Comparison of ENCODE assay signal across 9 cellular contexts in genomic region chr9:33785914-33786313, GRCh38. TPM values are rescaled to one million over a fixed set of nuclear protein-coding genes. Genes with fewer than 3 reads are reported as not detected.
DNase-seq lines count a peak whose midpoint lies in the region; ATAC-seq and TF ChIP-seq lines count a peak whose summit lies in the region.
"Had no signal": no experiment of that assay in that cellular context is flagged by ENCODE, and none has a peak within 500 bp of the region (broad histone marks: within the 10 kb centered on the region; RNA-seq: fewer than 3 reads in every experiment).

No MANE protein-coding gene starts in this region.

- intact Hi-C loops in right lobe of liver (cut with DNase I) = no loop called here

- no peaks in the 10 kb centered on the region for H3K4me1 Mint-ChIP-seq in activated T-helper 17 cell treated with anti-CD3 and anti-CD28 coated beads, Interleukin-2, amount 50 U/mL, for 72 hours

- peaks cover 17% of the 10 kb centered on the region for H3K27me3 Mint-ChIP-seq in activated T-helper 17 cell treated with anti-CD3 and anti-CD28 coated beads, Interleukin-2, amount 50 U/mL, for 72 hours

- H3K36me3 ChIP-seq in DND-41 (ENCODE audit: insufficient read depth, low read length) (no peaks in the 10 kb centered on the region), right lobe of liver (no peaks in the 10 kb centered on the region)

- H3K4me1 ChIP-seq in DND-41 (ENCODE audit: insufficient read depth, low read length) (no peaks in the 10 kb centered on the region), right lobe of liver (no peaks in the 10 kb centered on the region)

- no peak overlapping the region for H3K27ac Mint-ChIP-seq in activated T-helper 17 cell treated with anti-CD3 and anti-CD28 coated beads, Interleukin-2, amount 50 U/mL, for 72 hours

- H3K9ac ChIP-seq in DND-41 (ENCODE audit: low read depth, low read length) = no peak overlapping the region

- TF ChIP-seq RAD21 in Ishikawa (IDR thresholded peaks at IDR 0.05; ENCODE audit: low read depth) = peak; percentile 3; the same call in 1 of the 2 replicates

- H3K27me3 ChIP-seq in DND-41 (ENCODE audit: insufficient read depth, low read length, poor library complexity) = peaks cover 3% of the 10 kb centered on the region
- H3K27me3 ChIP-seq in right lobe of liver = no peaks in the 10 kb centered on the region

- H3K4me2 ChIP-seq in DND-41 (ENCODE audit: insufficient read depth, low read length) = no peak overlapping the region

- H3K4me3 Mint-ChIP-seq in activated T-helper 17 cell treated with anti-CD3 and anti-CD28 coated beads, Interleukin-2, amount 50 U/mL, for 72 hours = no peak overlapping the region

- no peaks in the 10 kb centered on the region for H3K79me2 ChIP-seq in DND-41 (ENCODE audit: insufficient read depth, low read length)

- TF ChIP-seq EP300 in Ishikawa (IDR thresholded peaks at IDR 0.05; ENCODE audit: borderline replicate concordance) = no peak

- no peak for TF ChIP-seq POLR2A in right lobe of liver (IDR thresholded peaks at IDR 0.05)

- H3K4me3 ChIP-seq in DND-41 (ENCODE audit: low read depth in 1 of 2, low read length in 2 of 2) (no peak overlapping the region), right lobe of liver (no peak overlapping the region)

- no peaks in the 10 kb centered on the region for H3K36me3 Mint-ChIP-seq in activated T-helper 17 cell treated with anti-CD3 and anti-CD28 coated beads, Interleukin-2, amount 50 U/mL, for 72 hours (ENCODE audit: low read depth)

- TF ChIP-seq CTCF in DND-41 (IDR thresholded peaks at IDR 0.05; ENCODE audit: borderline replicate concordance, extremely low read depth, low read length, poor library complexity, severe bottlenecking) (peak; percentile 29), right lobe of liver (IDR thresholded peaks at IDR 0.05) (peak in 2 of 4 donors; percentile 11 to 15)

- DNase-seq in DND-41 (no peak), amniotic epithelial cell (ENCODE audit: low read depth) (peak; percentile 59), right lobe of liver (no peak), hypothalamus (lab: John Stamatoyannopoulos, UW) (no peak), NCI-H510A treated with DMSO at 0.1 percent for 48 hours (lab: John Stamatoyannopoulos, UW) (no peak), T-helper 9 cell (no peak)
- DNase-seq: stimulated activated CD4-positive, alpha-beta T cell treated with anti-CD3 and anti-CD28 coated beads, Interleukin-4, amount 100 ng/mL, for 4 hours had no signal

- H3K9me3 ChIP-seq in DND-41 (ENCODE audit: insufficient read depth, low read length, severe bottlenecking) (no peaks in the 10 kb centered on the region), right lobe of liver (no peaks in the 10 kb centered on the region)

- no peaks in the 10 kb centered on the region for H3K9me3 Mint-ChIP-seq in activated T-helper 17 cell treated with anti-CD3 and anti-CD28 coated beads, Interleukin-2, amount 50 U/mL, for 72 hours

- no peak overlapping the region for H2AFZ ChIP-seq in DND-41 (ENCODE audit: low read depth, low read length)

- H4K20me1 ChIP-seq in DND-41 (ENCODE audit: insufficient read depth, low read length) = no peaks in the 10 kb centered on the region

- no peak overlapping the region for H3K27ac ChIP-seq in DND-41 (ENCODE audit: low read length)
- no peak overlapping the region for H3K27ac ChIP-seq in right lobe of liver

- ATAC-seq in DND-41 (ENCODE audit: insufficient read depth, low read depth) (no peak), right lobe of liver (peak in 3 of 4 donors; percentile 26 to 49 (median 33))
- no peak for ATAC-seq in activated T-helper 17 cell treated with anti-CD3 and anti-CD28 coated beads, Interleukin-2, amount 50 U/mL, for 72 hours (replicated peaks)

- WGBS in right lobe of liver (ENCODE audit: insufficient coverage, low coverage, low lambda C conversion rate, missing lambda C conversion rate) = 77% methylated on average over 5 of the region's 5 CpGs

TF ChIP-seq in Ishikawa, 13 proteins besides CTCF, POLR2A, EP300 and RAD21:
- TF ChIP-seq TAF1 (IDR thresholded peaks at IDR 0.05; ENCODE audit: low read depth) (no peak), TEAD4 (IDR thresholded peaks at IDR 0.05) (no peak)

RNA-seq across cellular contexts. Expression of gene PRSS3, which starts 9.4 kb away (rescaled TPM):
- 10 to 100 TPM in 1 of 6 experiments, 1 to 10 TPM in 4, under 1 TPM in 1; 0.93 to 18.0 (median 3.8) TPM for total RNA-seq in right lobe of liver
- not detected for total RNA-seq in activated T-helper 17 cell treated with anti-CD3 and anti-CD28 coated beads, Interleukin-2, amount 50 U/mL, for 72 hours

RNA-seq across cellular contexts. Expression of gene UBE2R2, which starts 31.0 kb away (rescaled TPM):
- 10 to 100 TPM; 21.1 to 27.4 (median 21.8) TPM for total RNA-seq in right lobe of liver
- 10 to 100 TPM; 39.3 to 61.4 TPM for total RNA-seq in activated T-helper 17 cell treated with anti-CD3 and anti-CD28 coated beads, Interleukin-2, amount 50 U/mL, for 72 hours

Comparison
In these comparisons a context has a peak if more than half of its experiments do, and no peak if none do; other contexts are left out.
1. ATAC-seq: peak in right lobe of liver (3 of 4); none in DND-41 (single experiment) and activated T-helper 17 cell treated with anti-CD3 and anti-CD28 coated beads, Interleukin-2, amount 50 U/mL, for 72 hours (single experiment).